18 cellular contexts compared by ENCODE assay signal in the genomic region with DNA sequence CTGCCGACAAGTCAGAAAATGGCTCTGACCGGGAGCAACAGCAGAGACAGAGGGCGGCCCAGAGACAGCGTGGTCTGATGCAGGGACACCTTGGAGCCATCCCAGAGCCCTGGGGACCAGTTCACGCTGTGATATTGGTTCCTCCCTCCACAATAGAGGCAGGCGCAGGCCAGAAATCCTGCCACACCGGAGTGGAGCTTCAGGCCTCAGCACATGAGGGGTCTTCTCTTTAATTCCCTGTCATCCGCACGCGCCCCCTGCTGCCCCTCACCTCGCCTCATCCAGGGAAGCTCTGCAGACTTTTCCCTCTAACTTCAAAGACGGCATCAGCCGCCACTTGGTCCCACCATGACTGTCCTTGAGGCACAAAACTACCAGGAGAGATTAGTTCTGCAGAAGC.
DNase-seq lines count a peak whose midpoint lies in the region; ATAC-seq, FAIRE-seq and TF ChIP-seq lines count a peak whose summit lies in the region.
"Had no signal": no experiment of that assay in that cellular context is flagged by ENCODE, and none has a peak within 500 bp of the region (broad histone marks: within the 10 kb centered on the region; RNA-seq: fewer than 3 reads in every experiment).

No MANE protein-coding gene starts in this region.

- BruUV-seq in K562 (replicated peaks; lab: Mats Ljungman, UMichigan): no TSS peak

- no peaks in the 10 kb centered on the region for H3K9me2 ChIP-seq in GM23248 (ENCODE audit: insufficient read depth)

- H3K9me1 ChIP-seq in K562 (ENCODE audit: control insufficient read depth, insufficient read depth, low read length): no peaks in the 10 kb centered on the region

- ATAC-seq in K562 (peak; percentile 17; the same call in 1 of the 3 replicates), left lobe of liver (no peak), pancreas (no peak), HG02759 (IDR thresholded peaks at IDR 0.05; ENCODE audit: unreplicated experiment) (no peak)
- ATAC-seq: HCT116, Panc1, Right ventricle myocardium inferior had no signal

- POLR2A ChIA-PET in K562 (lab: Yijun Ruan, JAX): interaction anchor here (0.5 kb wide), 1 partner anchor 406 kb away, joined by 3 read pairs; no protein-coding TSS in a partner anchor

- no peak for TF ChIP-seq RAD21 in K562 (CRISPR knock-in tag; conservative IDR thresholded peaks at IDR 0.05 in 1 of 2, IDR thresholded peaks at IDR 0.05 in 1 of 2)

- TF ChIP-seq CTCF in K562 (IDR thresholded peaks at IDR 0.05 in 2 of 3, conservative IDR thresholded peaks at IDR 0.05 in 1 of 3; ENCODE audit: insufficient read depth in 2 of 3, low read depth in 1 of 3, low read length in 3 of 3) (no peak), pancreas (IDR thresholded peaks at IDR 0.05) (no peak), esophagus squamous epithelium (IDR thresholded peaks at IDR 0.05) (no peak)

- no peaks in the 10 kb centered on the region for H3K9me3 ChIP-seq in GM23248 (ENCODE audit: low read depth)
- H3K9me3 ChIP-seq in K562 (replicated peaks; ENCODE audit: control insufficient read depth, insufficient read depth, low read depth, low read length): no peaks in the 10 kb centered on the region
- no peaks in the 10 kb centered on the region for H3K9me3 ChIP-seq in pancreas
- H3K9me3 ChIP-seq in esophagus squamous epithelium: no peaks in the 10 kb centered on the region

- in situ Hi-C loops in GM23248 (cut with MboI) (no loop called here), K562 (cut with MboI) (no loop called here)

- H3K79me2 ChIP-seq in GM23248 (ENCODE audit: insufficient read depth) (no peaks in the 10 kb centered on the region), K562 (ENCODE audit: control insufficient read depth, insufficient read depth, low read length) (no peaks in the 10 kb centered on the region)

- H3K36me3 ChIP-seq in GM23248 (ENCODE audit: low read depth) (no peaks in the 10 kb centered on the region), K562 (ENCODE audit: control insufficient read depth, insufficient read depth, low read length) (no peaks in the 10 kb centered on the region), pancreas (no peaks in the 10 kb centered on the region), esophagus squamous epithelium (no peaks in the 10 kb centered on the region)

- CTCF ChIA-PET in K562 (lab: Yijun Ruan, JAX; ENCODE audit: low intra/inter-chr PET ratio): interaction anchor here (0.5 kb wide), 1 partner anchor 22 kb away, joined by 3 read pairs; no protein-coding TSS in a partner anchor

- peaks cover 12% of the 10 kb centered on the region; the same call in 1 of the 2 replicates for H3F3A ChIP-seq in GM23248 (ENCODE audit: insufficient read depth)

- H3K9ac ChIP-seq in GM23248: peak overlapping the region; percentile 52; the same call in 1 of the 2 replicates
- H3K9ac ChIP-seq in K562 (ENCODE audit: insufficient read depth in 1 of 2, low read depth in 2 of 2, low read length in 2 of 2): 0 out of 4 replicates have a peak overlapping the region, but pooled peaks of 1 of the 2 experiments have one; percentile 29
- H3K9ac ChIP-seq: KMS-11 had no signal

- H4K20me1 ChIP-seq in GM23248 (ENCODE audit: insufficient read depth): no peaks in the 10 kb centered on the region
- no peaks in the 10 kb centered on the region for H4K20me1 ChIP-seq in K562 (replicated peaks; ENCODE audit: control insufficient read depth, insufficient read depth, low read length)

- no peak overlapping the region for H3K27ac ChIP-seq in GM23248
- H3K27ac ChIP-seq in K562 (ENCODE audit: extremely low read depth, low read depth, low read length): no peak overlapping the region
- H3K27ac ChIP-seq in pancreas: peak overlapping the region in 3 of 4 donors; percentile 38 to 84 (median 66)
- no peak overlapping the region for H3K27ac ChIP-seq in esophagus squamous epithelium
- H3K27ac ChIP-seq: C4-2B, KMS-11 had no signal

- peak overlapping the region; percentile 59 for H3K4me3 ChIP-seq in GM23248
- H3K4me3 ChIP-seq in K562: no peak overlapping the region
- H3K4me3 ChIP-seq in pancreas: no peak overlapping the region
- H3K4me3 ChIP-seq in esophagus squamous epithelium: no peak overlapping the region

- intact Hi-C loops in K562 (cut with micrococcal nuclease): no loop called here
- intact Hi-C loops in pancreas (cut with DNase I): no loop called here
- intact Hi-C loops in cardiac septum (cut with DNase I): no loop called here
- intact Hi-C loops in esophagus squamous epithelium (cut with DNase I): no loop called here

- H3K27me3 ChIP-seq in GM23248 (replicated peaks; ENCODE audit: insufficient read depth) (no peaks in the 10 kb centered on the region), K562 (ENCODE audit: control insufficient read depth in 2 of 2, insufficient read depth in 2 of 2, low read length in 2 of 2) (peaks cover 53 to 63% of the 10 kb centered on the region in 2 experiments), pancreas (no peaks in the 10 kb centered on the region), esophagus squamous epithelium (peaks cover 0 to 3% (median 0%) of the 10 kb centered on the region in 4 donors)

- 52 to 55% methylated on average over 13 of the region's 13 CpGs for WGBS in GM23248 (ENCODE audit: low coverage in 1 of 2, low lambda C conversion rate in 2 of 2, missing lambda C conversion rate in 2 of 2), 2 experiments
- WGBS in K562 (ENCODE audit: insufficient coverage, low coverage, missing lambda C conversion rate): 2% methylated on average over 13 of the region's 13 CpGs
- WGBS in pancreas, 2 donors: 83 to 87% methylated on average over 13 of the region's 13 CpGs
- WGBS in esophagus squamous epithelium, 2 donors: 73 to 96% methylated on average over 4 to 12 of the region's 13 CpGs

- FAIRE-seq in K562 (lab: Jason Lieb, UNC): no peak
- FAIRE-seq in pancreas (lab: Jason Lieb, UNC): no peak
- FAIRE-seq: A204.1 had no signal

- TF ChIP-seq EP300 in K562 (IDR thresholded peaks at IDR 0.05; ENCODE audit: low read length): no peak

- TF ChIP-seq POLR2A in K562 (conservative IDR thresholded peaks at IDR 0.05) (no peak), esophagus squamous epithelium (IDR thresholded peaks at IDR 0.05) (no peak)

- H3K4me1 ChIP-seq in GM23248 (ENCODE audit: insufficient read depth): peaks cover 18% of the 10 kb centered on the region
- H3K4me1 ChIP-seq in K562 (replicated peaks in 1 of 2; ENCODE audit: control insufficient read depth in 2 of 2, insufficient read depth in 2 of 2, low read length in 2 of 2): no peaks in the 10 kb centered on the region; a peak in 1 of 5 replicates
- H3K4me1 ChIP-seq in pancreas: peaks cover 0 to under 1% (median 0%) of the 10 kb centered on the region in 3 donors
- peaks cover 0 to 41% (median 18%) of the 10 kb centered on the region in 3 donors for H3K4me1 ChIP-seq in esophagus squamous epithelium

- H3K4me2 ChIP-seq in GM23248 (ENCODE audit: unreplicated experiment) (peak overlapping the region; percentile 86), K562 (ENCODE audit: insufficient read depth, low read length) (no peak overlapping the region)
- H3K4me2 ChIP-seq: KMS-11 had no signal

- H2AFZ ChIP-seq in GM23248 (peak overlapping the region; percentile 86), K562 (ENCODE audit: low read depth, low read length) (no peak overlapping the region)

- DNase-seq in GM23248 (no peak), K562 (ENCODE audit: extremely low read depth in 1 of 4, low spot score in 3 of 4) (no peak), left lobe of liver (ENCODE audit: low spot score) (peak; percentile 27), pancreas (no peak), cardiac septum (ENCODE audit: low spot score) (no peak), esophagus squamous epithelium (lab: John Stamatoyannopoulos, UW) (no peak), 8988T (no peak)
- DNase-seq: NCI-H1092 treated with DMSO at 0.1 percent for 48 hours, NCI-H187, NCI-H2171, NCI-H774 had no signal

TF ChIP-seq in K562, 482 proteins besides CTCF, POLR2A, EP300 and RAD21 (continues in another document):
- no peak for TF ChIP-seq ZNF274 (IDR thresholded peaks at IDR 0.05; ENCODE audit: borderline replicate concordance, low read depth, low read length)
- TF ChIP-seq, protein P1, sequence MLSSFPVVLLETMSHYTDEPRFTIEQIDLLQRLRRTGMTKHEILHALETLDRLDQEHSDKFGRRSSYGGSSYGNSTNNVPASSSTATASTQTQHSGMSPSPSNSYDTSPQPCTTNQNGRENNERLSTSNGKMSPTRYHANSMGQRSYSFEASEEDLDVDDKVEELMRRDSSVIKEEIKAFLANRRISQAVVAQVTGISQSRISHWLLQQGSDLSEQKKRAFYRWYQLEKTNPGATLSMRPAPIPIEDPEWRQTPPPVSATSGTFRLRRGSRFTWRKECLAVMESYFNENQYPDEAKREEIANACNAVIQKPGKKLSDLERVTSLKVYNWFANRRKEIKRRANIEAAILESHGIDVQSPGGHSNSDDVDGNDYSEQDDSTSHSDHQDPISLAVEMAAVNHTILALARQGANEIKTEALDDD (IDR thresholded peaks at IDR 0.05): no peak
- TF ChIP-seq, protein P2, sequence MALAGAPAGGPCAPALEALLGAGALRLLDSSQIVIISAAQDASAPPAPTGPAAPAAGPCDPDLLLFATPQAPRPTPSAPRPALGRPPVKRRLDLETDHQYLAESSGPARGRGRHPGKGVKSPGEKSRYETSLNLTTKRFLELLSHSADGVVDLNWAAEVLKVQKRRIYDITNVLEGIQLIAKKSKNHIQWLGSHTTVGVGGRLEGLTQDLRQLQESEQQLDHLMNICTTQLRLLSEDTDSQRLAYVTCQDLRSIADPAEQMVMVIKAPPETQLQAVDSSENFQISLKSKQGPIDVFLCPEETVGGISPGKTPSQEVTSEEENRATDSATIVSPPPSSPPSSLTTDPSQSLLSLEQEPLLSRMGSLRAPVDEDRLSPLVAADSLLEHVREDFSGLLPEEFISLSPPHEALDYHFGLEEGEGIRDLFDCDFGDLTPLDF (CRISPR knock-in tag; IDR thresholded peaks at IDR 0.05): no peak
- TF ChIP-seq ZNF785 (CRISPR knock-in tag; IDR thresholded peaks at IDR 0.05): no peak
- no peak for TF ChIP-seq MECOM (CRISPR knock-in tag; IDR thresholded peaks at IDR 0.05)
- no peak for TF ChIP-seq CSDE1 (IDR thresholded peaks at IDR 0.05)
- TF ChIP-seq PHF20 (IDR thresholded peaks at IDR 0.05; ENCODE audit: partially characterized antibody): no peak
- TF ChIP-seq MYC (IDR thresholded peaks at IDR 0.05; ENCODE audit: low read depth, low read length): no peak
- TF ChIP-seq MYC (CRISPR knock-in tag; IDR thresholded peaks at IDR 0.05; ENCODE audit: borderline replicate concordance, low read depth): no peak

Comparison
In these comparisons a context has a peak if more than half of its experiments do, and no peak if none do; other contexts are left out.
1. H3K27ac ChIP-seq: peak in pancreas (3 of 4); none in GM23248 (single experiment), K562 (single experiment) and esophagus squamous epithelium (0 of 4).